8 cellular contexts compared by ENCODE assay signal in the genomic region with DNA sequence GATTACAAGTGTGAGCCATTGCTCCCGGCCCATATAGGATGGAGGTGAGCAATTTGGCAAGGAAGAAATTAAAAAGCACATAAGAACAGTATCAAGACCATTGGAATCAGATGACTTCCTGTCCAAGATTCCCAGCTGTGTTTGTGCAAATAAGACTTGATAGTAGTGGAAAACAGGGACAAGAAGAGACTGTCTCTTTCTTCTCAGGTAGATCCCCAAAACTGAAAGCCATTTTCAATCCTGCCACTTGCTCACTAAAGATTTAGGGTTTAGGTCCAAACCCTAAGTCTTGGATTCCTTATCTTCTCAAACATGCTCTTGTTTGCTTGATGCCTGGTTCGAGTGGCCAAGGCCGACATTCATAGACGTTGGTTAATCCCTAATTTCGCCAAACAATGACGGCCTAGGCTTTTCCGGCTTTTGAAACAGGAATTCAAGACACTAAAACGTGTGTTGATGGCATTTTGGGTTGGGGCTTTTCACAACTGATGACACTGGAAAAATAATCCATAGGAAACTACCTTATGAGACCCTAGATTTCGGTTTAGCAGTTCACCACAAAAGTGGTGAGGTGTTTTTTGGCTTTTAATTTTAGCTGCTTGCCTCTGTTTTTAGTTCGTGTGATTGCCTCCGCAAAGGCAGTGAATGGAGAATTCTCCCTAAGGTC. TPM values are rescaled to one million over a fixed set of nuclear protein-coding genes. Genes with fewer than 3 reads are reported as not detected.
A peak's percentile ranks its signal among the peaks of the same experiment; 100 is the strongest.
DNase-seq lines count a peak whose midpoint lies in the region; ATAC-seq, FAIRE-seq and TF ChIP-seq lines count a peak whose summit lies in the region.

No MANE protein-coding gene starts in this region.

- H3K9me3 Mint-ChIP-seq in activated naive CD4-positive, alpha-beta T cell treated with anti-CD3 and anti-CD28 coated beads, Interleukin-2, amount 10 ng/mL, durations not matched to agents 7 days and 5 days = no peaks in the 10 kb centered on the region

- H3K36me3 Mint-ChIP-seq in activated naive CD4-positive, alpha-beta T cell treated with anti-CD3 and anti-CD28 coated beads, Interleukin-2, amount 10 ng/mL, durations not matched to agents 7 days and 5 days = peaks cover 15% of the 10 kb centered on the region

- no peak for FAIRE-seq in D721Med (lab: Jason Lieb, UNC)

- TF ChIP-seq CTCF in left lung (IDR thresholded peaks at IDR 0.05) (no peak), tibial nerve (IDR thresholded peaks at IDR 0.05) (no peak), D721Med (IDR thresholded peaks at IDR 0.05; ENCODE audit: insufficient read depth, missing control alignments) (no peak)

- H3K36me3 ChIP-seq in left lung = peaks cover 0 to 1% of the 10 kb centered on the region in 2 donors
- peaks cover 0 to 4% (median 0%) of the 10 kb centered on the region in 3 donors for H3K36me3 ChIP-seq in tibial nerve

- 12 to 19% (median 19%) methylated on average over 11 of the region's 11 CpGs for WGBS in adipose tissue, 3 donors
- 13 to 16% methylated on average over 11 of the region's 11 CpGs for WGBS in tibial nerve, 2 donors

- no peak for TF ChIP-seq EP300 in tibial nerve (IDR thresholded peaks at IDR 0.05)

- no peak for ATAC-seq in left lung
- no peak for ATAC-seq in HG02970 (IDR thresholded peaks at IDR 0.05; ENCODE audit: low FRiP score, unreplicated experiment)

- H3K27ac Mint-ChIP-seq in activated naive CD4-positive, alpha-beta T cell treated with anti-CD3 and anti-CD28 coated beads, Interleukin-2, amount 10 ng/mL, durations not matched to agents 7 days and 5 days = peak overlapping the region; percentile 97

- H3K4me3 Mint-ChIP-seq in activated naive CD4-positive, alpha-beta T cell treated with anti-CD3 and anti-CD28 coated beads, Interleukin-2, amount 10 ng/mL, durations not matched to agents 7 days and 5 days = peak overlapping the region; percentile 76

- peaks cover 8 to 55% of the 10 kb centered on the region in 2 donors for H3K4me1 ChIP-seq in left lung
- peaks cover 0 to 47% (median 28%) of the 10 kb centered on the region in 4 donors for H3K4me1 ChIP-seq in tibial nerve

- CTCF ChIA-PET in activated naive CD4-positive, alpha-beta T cell treated with anti-CD3 and anti-CD28 coated beads, Interleukin-2, amount 10 ng/mL, durations not matched to agents 7 days and 5 days (lab: Charles Lee) = interaction anchor here (0.8 to 1.4 kb wide), 2 partner anchors 15 to 20 kb away, joined by 3 to 5 read pairs; no protein-coding TSS in a partner anchor

- peak overlapping the region in 1 of 2 donors; percentile 25 for H3K4me3 ChIP-seq in left lung
- H3K4me3 ChIP-seq in tibial nerve = peak overlapping the region; percentile 15 to 49 (median 30)

- no peak for DNase-seq in activated naive CD4-positive, alpha-beta T cell treated with anti-CD3 and anti-CD28 coated beads, Interleukin-2, amount 10 ng/mL, durations not matched to agents 7 days and 5 days
- no peak for DNase-seq in activated naive CD4-positive, alpha-beta T cell (lab: John Stamatoyannopoulos, UW)
- no peak for DNase-seq in left lung
- DNase-seq in tibial nerve (ENCODE audit: low spot score in 2 of 2) = no peak
- no peak for DNase-seq in D721Med (ENCODE audit: insufficient read length, low spot score)
- no peak for DNase-seq in SKM-1 treated with dmso at 0.1 percent for 144 hours (lab: John Stamatoyannopoulos, UW; ENCODE audit: unreplicated experiment)

- H3K27me3 ChIP-seq in left lung (no peaks in the 10 kb centered on the region), tibial nerve (no peaks in the 10 kb centered on the region)

- peaks cover 9% of the 10 kb centered on the region for H3K27me3 Mint-ChIP-seq in activated naive CD4-positive, alpha-beta T cell treated with anti-CD3 and anti-CD28 coated beads, Interleukin-2, amount 10 ng/mL, durations not matched to agents 7 days and 5 days

- no peak for TF ChIP-seq POLR2A in tibial nerve (IDR thresholded peaks at IDR 0.05)

- H3K4me1 Mint-ChIP-seq in activated naive CD4-positive, alpha-beta T cell treated with anti-CD3 and anti-CD28 coated beads, Interleukin-2, amount 10 ng/mL, durations not matched to agents 7 days and 5 days = peaks cover 56% of the 10 kb centered on the region

- H3K9me3 ChIP-seq in left lung (no peaks in the 10 kb centered on the region), tibial nerve (no peaks in the 10 kb centered on the region)

- peak overlapping the region; percentile 17 for H3K27ac ChIP-seq in adipose tissue (ENCODE audit: low read depth, low read length)
- peak overlapping the region; percentile 82 to 83 for H3K27ac ChIP-seq in left lung
- H3K27ac ChIP-seq in tibial nerve = peak overlapping the region; percentile 79 to 94 (median 88)

- intact Hi-C loops in left lung (cut with DNase I) = no loop called here

RNA-seq across cellular contexts. Expression of gene GTPBP1, which starts 1.0 kb away (rescaled TPM):
- 10 to 100 TPM; 13.2 to 20.9 (median 13.9) TPM for polyA plus RNA-seq in adipose tissue
- total RNA-seq in left lung (10 to 100 TPM; 45.7 to 51.0 TPM), tibial nerve (10 to 100 TPM; 46.0 to 72.0 (median 56.6) TPM)

RNA-seq across cellular contexts. Expression of gene JOSD1, which starts 4.0 kb away (rescaled TPM):
- polyA plus RNA-seq in adipose tissue = 10 to 100 TPM; 22.5 to 37.8 (median 34.1) TPM
- total RNA-seq in left lung (10 to 100 TPM; 55.6 to 57.3 TPM), tibial nerve (10 to 100 TPM; 50.7 to 86.4 (median 76.0) TPM)

RNA-seq across cellular contexts. Expression of gene TOMM22, which starts 22.9 kb away (rescaled TPM):
- 10 to 100 TPM; 18.6 to 48.8 (median 39.9) TPM for polyA plus RNA-seq in adipose tissue
- 10 to 100 TPM; 54.3 to 67.0 TPM for total RNA-seq in left lung
- total RNA-seq in tibial nerve = 10 to 100 TPM; 23.1 to 28.5 (median 27.1) TPM

RNA-seq across cellular contexts. Expression of gene CBY1, which starts 48.3 kb away (rescaled TPM):
- polyA plus RNA-seq in adipose tissue = 10 to 100 TPM; 22.8 to 69.5 (median 23.6) TPM
- total RNA-seq in left lung = 10 to 100 TPM; 24.4 to 36.0 TPM
- 10 to 100 TPM; 13.5 to 24.3 (median 17.8) TPM for total RNA-seq in tibial nerve

RNA-seq across cellular contexts. Expression of gene FAM227A, which starts 48.5 kb away (rescaled TPM):
- under 1 TPM in 2 of 3 donors, not detected in 1; 0.04 to 0.15 TPM for polyA plus RNA-seq in adipose tissue
- total RNA-seq in left lung (1 to 10 TPM; 1.5 to 3.1 TPM), tibial nerve (10 to 100 TPM in 2 of 4 donors, 1 to 10 TPM in 2; 1.3 to 10.2 (median 6.7) TPM)

Comparison
In these comparisons a context has a peak if more than half of its experiments do, and no peak if none do; other contexts are left out.
1. H3K27ac ChIP-seq: peak in every context shown above with its lines; median percentile 88 in tibial nerve; 82 in left lung; 17 in adipose tissue.